1 cellular context compared by ENCODE assay signal in the genomic region with DNA sequence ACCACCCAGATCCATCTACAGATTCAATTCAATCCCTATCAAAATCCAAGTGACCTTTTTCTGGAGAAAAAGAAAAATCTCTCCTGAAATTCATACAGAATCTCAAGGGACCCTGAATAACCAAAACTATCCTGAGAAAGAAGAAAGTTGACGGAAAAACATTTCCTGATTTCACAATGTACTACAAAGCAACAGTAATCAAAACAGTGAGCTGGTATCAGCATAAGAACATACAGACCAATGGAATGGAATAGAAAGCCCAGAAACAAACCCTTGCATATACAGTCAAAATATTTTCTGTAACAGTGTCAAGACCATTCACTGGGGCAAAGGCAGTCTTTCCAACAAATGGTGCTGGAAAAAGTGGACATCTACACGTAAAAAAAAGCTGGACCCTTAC.
TF ChIP-seq lines count a peak whose summit lies in the region.

No MANE protein-coding gene starts in this region.

TF ChIP-seq in GM23338, 12 proteins besides CTCF, POLR2A, EP300 and RAD21 (continued from another document):
- TF ChIP-seq, protein P1, sequence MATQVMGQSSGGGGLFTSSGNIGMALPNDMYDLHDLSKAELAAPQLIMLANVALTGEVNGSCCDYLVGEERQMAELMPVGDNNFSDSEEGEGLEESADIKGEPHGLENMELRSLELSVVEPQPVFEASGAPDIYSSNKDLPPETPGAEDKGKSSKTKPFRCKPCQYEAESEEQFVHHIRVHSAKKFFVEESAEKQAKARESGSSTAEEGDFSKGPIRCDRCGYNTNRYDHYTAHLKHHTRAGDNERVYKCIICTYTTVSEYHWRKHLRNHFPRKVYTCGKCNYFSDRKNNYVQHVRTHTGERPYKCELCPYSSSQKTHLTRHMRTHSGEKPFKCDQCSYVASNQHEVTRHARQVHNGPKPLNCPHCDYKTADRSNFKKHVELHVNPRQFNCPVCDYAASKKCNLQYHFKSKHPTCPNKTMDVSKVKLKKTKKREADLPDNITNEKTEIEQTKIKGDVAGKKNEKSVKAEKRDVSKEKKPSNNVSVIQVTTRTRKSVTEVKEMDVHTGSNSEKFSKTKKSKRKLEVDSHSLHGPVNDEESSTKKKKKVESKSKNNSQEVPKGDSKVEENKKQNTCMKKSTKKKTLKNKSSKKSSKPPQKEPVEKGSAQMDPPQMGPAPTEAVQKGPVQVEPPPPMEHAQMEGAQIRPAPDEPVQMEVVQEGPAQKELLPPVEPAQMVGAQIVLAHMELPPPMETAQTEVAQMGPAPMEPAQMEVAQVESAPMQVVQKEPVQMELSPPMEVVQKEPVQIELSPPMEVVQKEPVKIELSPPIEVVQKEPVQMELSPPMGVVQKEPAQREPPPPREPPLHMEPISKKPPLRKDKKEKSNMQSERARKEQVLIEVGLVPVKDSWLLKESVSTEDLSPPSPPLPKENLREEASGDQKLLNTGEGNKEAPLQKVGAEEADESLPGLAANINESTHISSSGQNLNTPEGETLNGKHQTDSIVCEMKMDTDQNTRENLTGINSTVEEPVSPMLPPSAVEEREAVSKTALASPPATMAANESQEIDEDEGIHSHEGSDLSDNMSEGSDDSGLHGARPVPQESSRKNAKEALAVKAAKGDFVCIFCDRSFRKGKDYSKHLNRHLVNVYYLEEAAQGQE (IDR thresholded peaks at IDR 0.05; ENCODE audit: unreplicated experiment) = no peak
- TF ChIP-seq, protein P2, sequence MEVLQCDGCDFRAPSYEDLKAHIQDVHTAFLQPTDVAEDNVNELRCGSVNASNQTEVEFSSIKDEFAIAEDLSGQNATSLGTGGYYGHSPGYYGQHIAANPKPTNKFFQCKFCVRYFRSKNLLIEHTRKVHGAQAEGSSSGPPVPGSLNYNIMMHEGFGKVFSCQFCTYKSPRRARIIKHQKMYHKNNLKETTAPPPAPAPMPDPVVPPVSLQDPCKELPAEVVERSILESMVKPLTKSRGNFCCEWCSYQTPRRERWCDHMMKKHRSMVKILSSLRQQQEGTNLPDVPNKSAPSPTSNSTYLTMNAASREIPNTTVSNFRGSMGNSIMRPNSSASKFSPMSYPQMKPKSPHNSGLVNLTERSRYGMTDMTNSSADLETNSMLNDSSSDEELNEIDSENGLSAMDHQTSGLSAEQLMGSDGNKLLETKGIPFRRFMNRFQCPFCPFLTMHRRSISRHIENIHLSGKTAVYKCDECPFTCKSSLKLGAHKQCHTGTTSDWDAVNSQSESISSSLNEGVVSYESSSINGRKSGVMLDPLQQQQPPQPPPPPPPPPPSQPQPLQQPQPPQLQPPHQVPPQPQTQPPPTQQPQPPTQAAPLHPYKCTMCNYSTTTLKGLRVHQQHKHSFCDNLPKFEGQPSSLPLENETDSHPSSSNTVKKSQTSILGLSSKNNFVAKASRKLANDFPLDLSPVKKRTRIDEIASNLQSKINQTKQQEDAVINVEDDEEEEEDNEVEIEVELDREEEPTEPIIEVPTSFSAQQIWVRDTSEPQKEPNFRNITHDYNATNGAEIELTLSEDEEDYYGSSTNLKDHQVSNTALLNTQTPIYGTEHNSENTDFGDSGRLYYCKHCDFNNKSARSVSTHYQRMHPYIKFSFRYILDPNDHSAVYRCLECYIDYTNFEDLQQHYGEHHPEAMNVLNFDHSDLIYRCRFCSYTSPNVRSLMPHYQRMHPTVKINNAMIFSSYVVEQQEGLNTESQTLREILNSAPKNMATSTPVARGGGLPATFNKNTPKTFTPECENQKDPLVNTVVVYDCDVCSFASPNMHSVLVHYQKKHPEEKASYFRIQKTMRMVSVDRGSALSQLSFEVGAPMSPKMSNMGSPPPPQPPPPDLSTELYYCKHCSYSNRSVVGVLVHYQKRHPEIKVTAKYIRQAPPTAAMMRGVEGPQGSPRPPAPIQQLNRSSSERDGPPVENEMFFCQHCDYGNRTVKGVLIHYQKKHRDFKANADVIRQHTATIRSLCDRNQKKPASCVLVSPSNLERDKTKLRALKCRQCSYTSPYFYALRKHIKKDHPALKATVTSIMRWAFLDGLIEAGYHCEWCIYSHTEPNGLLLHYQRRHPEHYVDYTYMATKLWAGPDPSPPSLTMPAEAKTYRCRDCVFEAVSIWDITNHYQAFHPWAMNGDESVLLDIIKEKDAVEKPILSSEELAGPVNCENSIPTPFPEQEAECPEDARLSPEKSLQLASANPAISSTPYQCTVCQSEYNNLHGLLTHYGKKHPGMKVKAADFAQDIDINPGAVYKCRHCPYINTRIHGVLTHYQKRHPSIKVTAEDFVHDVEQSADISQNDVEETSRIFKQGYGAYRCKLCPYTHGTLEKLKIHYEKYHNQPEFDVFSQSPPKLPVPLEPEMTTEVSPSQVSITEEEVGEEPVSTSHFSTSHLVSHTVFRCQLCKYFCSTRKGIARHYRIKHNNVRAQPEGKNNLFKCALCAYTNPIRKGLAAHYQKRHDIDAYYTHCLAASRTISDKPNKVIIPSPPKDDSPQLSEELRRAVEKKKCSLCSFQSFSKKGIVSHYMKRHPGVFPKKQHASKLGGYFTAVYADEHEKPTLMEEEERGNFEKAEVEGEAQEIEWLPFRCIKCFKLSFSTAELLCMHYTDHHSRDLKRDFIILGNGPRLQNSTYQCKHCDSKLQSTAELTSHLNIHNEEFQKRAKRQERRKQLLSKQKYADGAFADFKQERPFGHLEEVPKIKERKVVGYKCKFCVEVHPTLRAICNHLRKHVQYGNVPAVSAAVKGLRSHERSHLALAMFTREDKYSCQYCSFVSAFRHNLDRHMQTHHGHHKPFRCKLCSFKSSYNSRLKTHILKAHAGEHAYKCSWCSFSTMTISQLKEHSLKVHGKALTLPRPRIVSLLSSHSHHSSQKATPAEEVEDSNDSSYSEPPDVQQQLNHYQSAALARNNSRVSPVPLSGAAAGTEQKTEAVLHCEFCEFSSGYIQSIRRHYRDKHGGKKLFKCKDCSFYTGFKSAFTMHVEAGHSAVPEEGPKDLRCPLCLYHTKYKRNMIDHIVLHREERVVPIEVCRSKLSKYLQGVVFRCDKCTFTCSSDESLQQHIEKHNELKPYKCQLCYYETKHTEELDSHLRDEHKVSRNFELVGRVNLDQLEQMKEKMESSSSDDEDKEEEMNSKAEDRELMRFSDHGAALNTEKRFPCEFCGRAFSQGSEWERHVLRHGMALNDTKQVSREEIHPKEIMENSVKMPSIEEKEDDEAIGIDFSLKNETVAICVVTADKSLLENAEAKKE (CRISPR knock-in tag; IDR thresholded peaks at IDR 0.05) = no peak
- TF ChIP-seq EZH2phosphoT487 (IDR thresholded peaks at IDR 0.05; ENCODE audit: unreplicated experiment) (no peak), STAT1 (IDR thresholded peaks at IDR 0.05; ENCODE audit: unreplicated experiment) (no peak), ZNF114 (CRISPR knock-in tag; IDR thresholded peaks at IDR 0.05) (no peak)
